Comparison of ENCODE assay signal across 31 cellular contexts in the genomic region with DNA sequence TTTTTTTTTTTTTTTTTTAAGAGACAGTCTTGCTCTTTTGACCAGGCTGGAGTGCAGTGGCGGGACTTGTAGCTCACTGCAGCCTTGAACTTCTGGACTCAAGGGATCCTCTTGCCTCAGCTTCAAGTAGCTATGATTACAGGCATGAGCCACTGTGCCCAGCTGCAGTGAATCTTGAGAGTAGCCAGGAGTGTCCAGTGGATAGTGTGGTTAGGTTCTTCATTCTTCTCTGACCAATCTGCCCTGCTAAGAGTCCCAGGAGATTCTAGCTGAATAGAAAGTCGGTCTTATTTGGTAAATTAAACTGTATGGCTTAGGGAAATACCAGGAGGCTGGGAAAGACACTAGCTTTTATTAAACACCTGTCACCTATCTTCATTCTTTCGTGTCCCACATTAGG. TPM values are rescaled to one million over a fixed set of nuclear protein-coding genes. Genes with fewer than 3 reads are reported as not detected.
"Had no signal": no experiment of that assay in that cellular context is flagged by ENCODE, and none has a peak within 500 bp of the region (broad histone marks: within the 10 kb centered on the region; RNA-seq: fewer than 3 reads in every experiment).

No MANE protein-coding gene starts in this region.

- H3K27ac ChIP-seq: coronary artery, esophagus squamous epithelium, gastrocnemius medialis, neural progenitor cell, parathyroid adenoma, prostate gland, right atrium auricular region, thoracic aorta, tibial nerve, upper lobe of left lung had no signal

- H3K9me3 Mint-ChIP-seq: mesothelial cell of epicardium; naive thymus-derived CD4-positive, alpha-beta T cell; nephron; neural progenitor cell; stimulated activated naive B cell treated with anti-CD40 and anti-IgM and Interleukin-4, amounts not matched to agents 10 μg/mL and 1 μg/mL and 100 μg/mL, for 72 hours; stimulated activated naive CD8-positive, alpha-beta T cell treated with anti-CD3 and anti-CD28 coated beads, Interleukin-15, Interleukin-2, amounts not matched to agents 100 ng/mL and 50 ng/mL, for 24 hours had no signal

- DNase-seq: dermis blood vessel endothelial cell; effector memory CD4-positive, alpha-beta T cell; erythroblast; esophagus squamous epithelium; foreskin fibroblast; gastrocnemius medialis; head of caudate nucleus; mesenchymal stem cell; mucosa of descending colon; naive thymus-derived CD4-positive, alpha-beta T cell; small intestine; stimulated activated CD4-positive, alpha-beta T cell treated with anti-CD3 and anti-CD28 coated beads, Interleukin-15, amount 100 ng/mL, for 24 hours; stimulated activated CD4-positive, alpha-beta T cell treated with anti-CD3 and anti-CD28 coated beads, Interleukin-2, amount 100 ng/mL, for 48 hours; stimulated activated naive B cell treated with anti-CD40 and anti-IgM and Interleukin-4, amounts not matched to agents 10 μg/mL and 1 μg/mL and 100 μg/mL, for 72 hours; upper lobe of left lung had no signal

- H3K4me3 Mint-ChIP-seq: mesothelial cell of epicardium; naive thymus-derived CD4-positive, alpha-beta T cell; nephron; neural progenitor cell; stimulated activated naive B cell treated with anti-CD40 and anti-IgM and Interleukin-4, amounts not matched to agents 10 μg/mL and 1 μg/mL and 100 μg/mL, for 72 hours; stimulated activated naive CD8-positive, alpha-beta T cell treated with anti-CD3 and anti-CD28 coated beads, Interleukin-15, Interleukin-2, amounts not matched to agents 100 ng/mL and 50 ng/mL, for 24 hours had no signal

- ATAC-seq: gastrocnemius medialis; left lobe of liver; mucosa of descending colon; naive thymus-derived CD4-positive, alpha-beta T cell; stimulated activated naive B cell treated with anti-CD40 and anti-IgM and Interleukin-4, amounts not matched to agents 10 μg/mL and 1 μg/mL and 100 μg/mL, for 72 hours had no signal

- H3K9me3 ChIP-seq: esophagus squamous epithelium, gastrocnemius medialis, mucosa of descending colon, prostate gland, right atrium auricular region, thoracic aorta, tibial nerve, upper lobe of left lung had no signal

- H3K27me3 Mint-ChIP-seq: naive thymus-derived CD4-positive, alpha-beta T cell; stimulated activated naive B cell treated with anti-CD40 and anti-IgM and Interleukin-4, amounts not matched to agents 10 μg/mL and 1 μg/mL and 100 μg/mL, for 72 hours; stimulated activated naive CD8-positive, alpha-beta T cell treated with anti-CD3 and anti-CD28 coated beads, Interleukin-15, Interleukin-2, amounts not matched to agents 100 ng/mL and 50 ng/mL, for 24 hours had no signal

- H3K27ac Mint-ChIP-seq: mesothelial cell of epicardium; nephron; neural progenitor cell; stimulated activated naive CD8-positive, alpha-beta T cell treated with anti-CD3 and anti-CD28 coated beads, Interleukin-15, Interleukin-2, amounts not matched to agents 100 ng/mL and 50 ng/mL, for 24 hours had no signal

- H3K4me1 Mint-ChIP-seq: mesothelial cell of epicardium, nephron, neural progenitor cell had no signal

- H3K27me3 ChIP-seq: esophagus squamous epithelium, gastrocnemius medialis, neural progenitor cell, right atrium auricular region, tibial nerve, upper lobe of left lung had no signal

RNA-seq across cellular contexts. Expression of a gene that starts 36.7 kb away (rescaled TPM):
- total RNA-seq: dermis blood vessel endothelial cell; esophagus squamous epithelium; gastrocnemius medialis; glomerular endothelial cell; liver; lung microvascular endothelial cell; mesothelial cell of epicardium; naive thymus-derived CD4-positive, alpha-beta T cell; osteoblast; thoracic aorta; tibial nerve had no signal
- polyA plus RNA-seq: keratinocyte; liver; naive thymus-derived CD4-positive, alpha-beta T cell had no signal
